ENCODE assay signal across 14 cellular contexts in genomic region chr21:43667191-43667904, GRCh38. TPM values are rescaled to one million over a fixed set of nuclear protein-coding genes. Genes with fewer than 3 reads are reported as not detected.
DNase-seq lines count a peak whose midpoint lies in the region; ATAC-seq and TF ChIP-seq lines count a peak whose summit lies in the region.
"Had no signal": no experiment of that assay in that cellular context is flagged by ENCODE, and none has a peak within 500 bp of the region (broad histone marks: within the 10 kb centered on the region; RNA-seq: fewer than 3 reads in every experiment).

No MANE protein-coding gene starts in this region.

- H3K4me1 Mint-ChIP-seq in activated CD4-positive, alpha-beta memory T cell treated with anti-CD3 and anti-CD28 coated beads for 36 hours (ENCODE audit: low read depth): peaks cover 46% of the 10 kb centered on the region

- ATAC-seq in GM18498 (IDR thresholded peaks at IDR 0.05; ENCODE audit: unreplicated experiment) (no peak), left colon (no peak), HG02642 (IDR thresholded peaks at IDR 0.05; ENCODE audit: poor library complexity, unreplicated experiment) (no peak)
- ATAC-seq: right cardiac atrium had no signal

- peaks cover 3% of the 10 kb centered on the region for H3K9me3 Mint-ChIP-seq in activated CD4-positive, alpha-beta memory T cell treated with anti-CD3 and anti-CD28 coated beads for 36 hours

- no peak overlapping the region for H3K4me3 Mint-ChIP-seq in activated CD4-positive, alpha-beta memory T cell treated with anti-CD3 and anti-CD28 coated beads for 36 hours

- intact Hi-C loops in activated CD4-positive, alpha-beta memory T cell treated with anti-CD3 and anti-CD28 coated beads for 36 hours (cut with micrococcal nuclease): loop anchor here (10.0 kb wide), 1 partner anchor 983 kb away; no protein-coding TSS in a partner anchor
- intact Hi-C loops in left colon (cut with DNase I, micrococcal nuclease): loop anchor here in 1 of 2 donors (10.0 kb wide), 1 partner anchor 67 kb away; no protein-coding TSS in a partner anchor

- no peak overlapping the region for H3K4me3 ChIP-seq in fibroblast of the aortic adventitia (ENCODE audit: low read depth, low read length)
- H3K4me3 ChIP-seq: dorsolateral prefrontal cortex had no signal

- peak overlapping the region; percentile 67 for H3K27ac Mint-ChIP-seq in activated CD4-positive, alpha-beta memory T cell treated with anti-CD3 and anti-CD28 coated beads for 36 hours

- CTCF ChIA-PET in activated CD4-positive, alpha-beta memory T cell treated with anti-CD3 and anti-CD28 coated beads for 36 hours (lab: Charles Lee): interaction anchor here (0.7 kb wide), 1 partner anchor 23 kb away, joined by 3 read pairs; no protein-coding TSS in a partner anchor

- no peak for TF ChIP-seq CTCF in fibroblast of the aortic adventitia (IDR thresholded peaks at IDR 0.05; ENCODE audit: insufficient read depth, low read length)

- POLR2A ChIA-PET in activated CD4-positive, alpha-beta memory T cell treated with anti-CD3 and anti-CD28 coated beads for 36 hours (lab: Charles Lee): no interaction called here

- peak; percentile 82 for DNase-seq in Daoy (ENCODE audit: low read depth)
- DNase-seq in HPDE6-E6E7 (ENCODE audit: extremely low spot score): peak; percentile 52
- peak; percentile 40 for DNase-seq in activated CD4-positive, alpha-beta memory T cell treated with anti-CD3 and anti-CD28 coated beads for 36 hours
- peak; percentile 78 for DNase-seq in fibroblast of the aortic adventitia (ENCODE audit: low read depth)
- DNase-seq in DMS 273 treated with DMSO at 0.1 percent for 48 hours (lab: John Stamatoyannopoulos, UW): no peak
- no peak for DNase-seq in left colon
- DNase-seq: COR-L47, dorsolateral prefrontal cortex, KG1, midbrain, NCI-H510A treated with DMSO at 0.1 percent for 48 hours, right cardiac atrium had no signal

- H3K27me3 Mint-ChIP-seq in activated CD4-positive, alpha-beta memory T cell treated with anti-CD3 and anti-CD28 coated beads for 36 hours: no peaks in the 10 kb centered on the region

- peaks cover 45% of the 10 kb centered on the region for H3K36me3 Mint-ChIP-seq in activated CD4-positive, alpha-beta memory T cell treated with anti-CD3 and anti-CD28 coated beads for 36 hours

RNA-seq across cellular contexts. Expression of gene RRP1B, which starts 8.0 kb away (rescaled TPM):
- 45.9 and 46.7 TPM in 2 replicates for total RNA-seq in Daoy (2014; rRNA removed; shearing (Covaris generic))
- total RNA-seq in activated CD4-positive, alpha-beta memory T cell treated with anti-CD3 and anti-CD28 coated beads for 36 hours: 10 to 100 TPM; 66.7 to 69.9 TPM
- 24.2 and 40.4 TPM in 2 replicates for total RNA-seq in fibroblast of the aortic adventitia (ENCODE audit: low replicate concordance)
- total RNA-seq in left colon: 10 to 100 TPM; 11.4 to 16.2 TPM

RNA-seq across cellular contexts. Expression of gene HSF2BP, which starts 8.1 kb away (rescaled TPM):
- 2.7 and 3.5 TPM in 2 replicates for total RNA-seq in Daoy (2014; rRNA removed; shearing (Covaris generic))
- total RNA-seq in activated CD4-positive, alpha-beta memory T cell treated with anti-CD3 and anti-CD28 coated beads for 36 hours: under 1 TPM; 0.50 to 0.73 TPM
- 2.3 and 7.3 TPM in 2 replicates for total RNA-seq in fibroblast of the aortic adventitia (ENCODE audit: low replicate concordance)
- under 1 TPM; 0.42 to 0.49 TPM for total RNA-seq in left colon

RNA-seq across cellular contexts. Expression of gene PDXK, which starts 51.6 kb away (rescaled TPM):
- 60.2 and 104 TPM in 2 replicates for total RNA-seq in Daoy (2014; rRNA removed; shearing (Covaris generic))
- 100 to 1,000 TPM; 126 to 131 TPM for total RNA-seq in activated CD4-positive, alpha-beta memory T cell treated with anti-CD3 and anti-CD28 coated beads for 36 hours
- total RNA-seq in fibroblast of the aortic adventitia (ENCODE audit: low replicate concordance) (69.4 and 105 TPM in 2 replicates), left colon (100 to 1,000 TPM; 144 to 188 TPM)

Comparison
In these comparisons a context has a peak if more than half of its experiments do, and no peak if none do; other contexts are left out.
1. DNase-seq: peak in Daoy (single experiment), HPDE6-E6E7 (single experiment), activated CD4-positive, alpha-beta memory T cell treated with anti-CD3 and anti-CD28 coated beads for 36 hours (single experiment) and fibroblast of the aortic adventitia (single experiment); none in DMS 273 treated with DMSO at 0.1 percent for 48 hours (single experiment) and left colon (0 of 2).